ENCODE assay signal across 8 cellular contexts in genomic region chr20:59515013-59515905, GRCh38.
A peak's percentile ranks its signal among the peaks of the same experiment; 100 is the strongest.
DNase-seq lines count a peak whose midpoint lies in the region; ATAC-seq and TF ChIP-seq lines count a peak whose summit lies in the region.

No MANE protein-coding gene starts in this region.

- peak; percentile 82 for TF ChIP-seq CTCF in retinal pigment epithelial cell (conservative IDR thresholded peaks at IDR 0.05; ENCODE audit: low read depth, low read length)

- DNase-seq in activated CD4-positive, alpha-beta T cell treated with anti-CD3 and anti-CD28 coated beads, Interleukin-2, amount 50 U/mL, for 1 hour: peak; percentile 4
- DNase-seq in activated CD4-positive, alpha-beta T cell treated with anti-CD3 and anti-CD28 coated beads for 4 hours: no peak
- DNase-seq in NCI-H187 treated with DMSO at 0.1 percent for 48 hours (lab: John Stamatoyannopoulos, UW): peak; percentile 42
- peak in 55 of 58 donors; percentile 15 to 90 (median 65) for DNase-seq in anterior cingulate cortex (lab: John Stamatoyannopoulos, UW)
- DNase-seq in hepatic stellate cell (ENCODE audit: low spot score): peak; percentile 70
- DNase-seq in retinal pigment epithelial cell (ENCODE audit: low read depth): no peak
- no peak for DNase-seq in activated naive CD4-positive, alpha-beta T cell (lab: John Stamatoyannopoulos, UW)

- ATAC-seq in GM21825 (IDR thresholded peaks at IDR 0.05; ENCODE audit: unreplicated experiment): no peak

- no peak overlapping the region for H3K4me3 ChIP-seq in retinal pigment epithelial cell (ENCODE audit: low read length)

Comparison
In these comparisons a context has a peak if more than half of its experiments do, and no peak if none do; other contexts are left out.
1. DNase-seq: peak in activated CD4-positive, alpha-beta T cell treated with anti-CD3 and anti-CD28 coated beads, Interleukin-2, amount 50 U/mL, for 1 hour (single experiment), NCI-H187 treated with DMSO at 0.1 percent for 48 hours (single experiment), anterior cingulate cortex (55 of 58) and hepatic stellate cell (single experiment); none in activated CD4-positive, alpha-beta T cell treated with anti-CD3 and anti-CD28 coated beads for 4 hours (0 of 2), retinal pigment epithelial cell (single experiment) and activated naive CD4-positive, alpha-beta T cell (0 of 4).